ENCODE assay signal across 17 cellular contexts in the genomic region with DNA sequence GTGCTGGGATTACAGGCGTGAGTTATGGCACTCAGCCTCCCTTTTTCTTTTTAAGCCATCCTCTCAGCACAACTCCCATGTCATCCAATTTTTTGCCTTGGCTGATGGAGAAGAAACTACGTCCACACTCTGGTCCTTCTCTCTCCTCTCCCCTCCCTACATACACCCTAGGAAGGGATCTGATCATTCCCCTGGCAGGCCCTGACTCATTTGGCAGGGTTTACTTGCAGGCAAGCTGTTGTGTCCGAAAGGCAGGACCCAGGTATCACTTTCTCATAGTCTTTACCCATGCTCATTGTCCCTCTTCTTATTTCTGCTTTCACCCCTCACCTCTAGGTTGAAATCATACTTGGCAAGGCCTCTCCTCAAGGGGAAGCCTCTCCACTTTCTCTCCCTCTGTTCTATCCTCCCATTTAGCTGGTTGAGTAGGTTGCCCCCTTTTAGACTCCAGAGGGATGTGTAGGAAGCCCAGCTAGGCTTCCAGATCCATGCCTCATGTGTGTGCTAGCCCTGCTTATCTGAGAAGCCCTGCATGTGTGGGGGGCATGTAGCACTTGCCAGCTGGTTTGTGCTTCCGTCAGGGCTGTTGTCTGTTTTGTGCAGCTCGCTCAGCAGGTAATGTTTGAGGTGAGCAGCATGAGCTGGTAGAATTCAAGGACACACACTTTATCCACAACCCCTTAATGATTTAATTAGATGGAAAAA. TPM values are rescaled to one million over a fixed set of nuclear protein-coding genes. Genes with fewer than 3 reads are reported as not detected.
"Had no signal": no experiment of that assay in that cellular context is flagged by ENCODE, and none has a peak within 500 bp of the region (broad histone marks: within the 10 kb centered on the region; RNA-seq: fewer than 3 reads in every experiment).

No MANE protein-coding gene starts in this region.

- H3K27ac ChIP-seq: ovary, right lobe of liver, suprapubic skin had no signal

- H3K4me3 ChIP-seq: ovary, right lobe of liver, suprapubic skin had no signal

- DNase-seq: activated CD4-positive, alpha-beta T cell treated with anti-CD3 and anti-CD28 coated beads, Interleukin-2, amount 10 ng/mL, durations not matched to agents 24 days and 14 days; activated CD4-positive, CD25-positive, alpha-beta regulatory T cell; activated CD8-positive, alpha-beta T cell treated with anti-CD3 and anti-CD28 coated beads, Interleukin-2, amount 10 ng/mL, durations not matched to agents 7 days and 5 days; activated naive CD4-positive, alpha-beta T cell treated with Interleukin-2 at 50 U/mL for 16 hours; activated T-cell treated with anti-CD3 and anti-CD28 coated beads, Interleukin-2, amount 50 U/mL, for 24 hours; aorta; dermis blood vessel endothelial cell; ovary; right lobe of liver; small intestine; stimulated activated CD4-positive, alpha-beta T cell treated with anti-CD3 and anti-CD28 coated beads, Interleukin-15, amount 100 ng/mL, for 24 hours; stimulated activated CD4-positive, alpha-beta T cell treated with anti-CD3 and anti-CD28 coated beads, Interleukin-2, amount 100 ng/mL, for 48 hours; stimulated activated naive CD8-positive, alpha-beta T cell treated with anti-CD3 and anti-CD28 coated beads, Interleukin-15, amount 100 ng/mL, for 72 hours; T1000; trophoblast cell had no signal

- H3K4me1 ChIP-seq: right lobe of liver, suprapubic skin had no signal

- H3K27me3 ChIP-seq: ovary, right lobe of liver, suprapubic skin had no signal

- H3K36me3 ChIP-seq: ovary, right lobe of liver, suprapubic skin had no signal

- H3K9me3 ChIP-seq: ovary, right lobe of liver, suprapubic skin had no signal

- FAIRE-seq: bronchial epithelial cell, small intestine had no signal

- ATAC-seq: activated CD8-positive, alpha-beta T cell treated with anti-CD3 and anti-CD28 coated beads, Interleukin-2, amount 10 ng/mL, durations not matched to agents 7 days and 5 days; right lobe of liver; stimulated activated naive CD8-positive, alpha-beta T cell treated with anti-CD3 and anti-CD28 coated beads, Interleukin-15, amount 100 ng/mL, for 72 hours had no signal

RNA-seq across cellular contexts. Expression of gene GPR19, which starts 14.8 kb away (rescaled TPM):
- total RNA-seq: bronchial epithelial cell had no signal
